17 cellular contexts compared by ENCODE assay signal in the genomic region with DNA sequence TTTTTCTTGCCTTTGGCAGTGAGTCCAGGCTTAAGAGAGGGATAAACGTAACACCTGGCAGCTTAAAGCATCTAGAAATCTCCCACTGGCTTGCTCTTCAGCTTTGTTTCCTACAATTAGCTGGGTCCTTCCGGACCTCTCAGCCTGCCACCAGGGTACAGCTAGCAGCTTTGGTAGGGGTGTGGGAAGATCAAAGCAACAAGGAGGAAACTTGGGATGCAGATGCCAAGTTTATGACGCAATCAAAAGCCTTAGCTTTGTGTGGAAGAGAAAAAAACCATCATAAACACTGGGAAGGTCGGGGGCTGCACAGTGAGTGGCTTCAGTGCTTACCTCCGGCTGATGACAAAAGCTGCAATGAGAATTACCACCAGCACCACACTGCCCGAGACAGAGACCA.
"Had no signal": no experiment of that assay in that cellular context is flagged by ENCODE, and none has a peak within 500 bp of the region (broad histone marks: within the 10 kb centered on the region; RNA-seq: fewer than 3 reads in every experiment).

No MANE protein-coding gene starts in this region.

- H3K4me1 Mint-ChIP-seq: stimulated activated effector memory CD8-positive, alpha-beta T cell treated with anti-CD3 and anti-CD28 coated beads, Interleukin-12 subunit alpha, Interleukin-12 subunit beta, amount 100 ng/mL, for 72 hours had no signal

- ATAC-seq: gastrocnemius medialis; left lobe of liver; natural killer cell; stimulated activated effector memory CD8-positive, alpha-beta T cell treated with anti-CD3 and anti-CD28 coated beads, Interleukin-12 subunit alpha, Interleukin-12 subunit beta, amount 100 ng/mL, for 72 hours had no signal

- H3K9me3 Mint-ChIP-seq: activated CD4-positive, alpha-beta T cell treated with anti-CD3 and anti-CD28 coated beads, Interleukin-2, amount 10 ng/mL, durations not matched to agents 7 days and 5 days; natural killer cell; stimulated activated effector memory CD8-positive, alpha-beta T cell treated with anti-CD3 and anti-CD28 coated beads, Interleukin-12 subunit alpha, Interleukin-12 subunit beta, amount 100 ng/mL, for 72 hours had no signal

- H3K9me3 ChIP-seq: ascending aorta, esophagus squamous epithelium, gastrocnemius medialis, heart right ventricle, thyroid gland had no signal

- H3K27ac Mint-ChIP-seq: activated CD4-positive, alpha-beta T cell treated with anti-CD3 and anti-CD28 coated beads, Interleukin-2, amount 10 ng/mL, durations not matched to agents 7 days and 5 days; activated naive CD8-positive, alpha-beta T cell; natural killer cell; progenitor cell of endocrine pancreas; stimulated activated effector memory CD8-positive, alpha-beta T cell treated with anti-CD3 and anti-CD28 coated beads, Interleukin-12 subunit alpha, Interleukin-12 subunit beta, amount 100 ng/mL, for 72 hours had no signal

- H3K4me3 Mint-ChIP-seq: activated CD4-positive, alpha-beta T cell treated with anti-CD3 and anti-CD28 coated beads, Interleukin-2, amount 10 ng/mL, durations not matched to agents 7 days and 5 days; activated naive CD8-positive, alpha-beta T cell; natural killer cell; stimulated activated effector memory CD8-positive, alpha-beta T cell treated with anti-CD3 and anti-CD28 coated beads, Interleukin-12 subunit alpha, Interleukin-12 subunit beta, amount 100 ng/mL, for 72 hours had no signal

- H3K36me3 ChIP-seq: esophagus squamous epithelium, gastrocnemius medialis, thyroid gland had no signal

- H3K36me3 Mint-ChIP-seq: stimulated activated effector memory CD8-positive, alpha-beta T cell treated with anti-CD3 and anti-CD28 coated beads, Interleukin-12 subunit alpha, Interleukin-12 subunit beta, amount 100 ng/mL, for 72 hours had no signal

- DNase-seq: activated CD4-positive, alpha-beta T cell treated with anti-CD3 and anti-CD28 coated beads, Interleukin-2, amount 10 ng/mL, durations not matched to agents 7 days and 5 days; activated CD4-positive, CD25-positive, alpha-beta regulatory T cell; activated effector memory CD4-positive, alpha-beta T cell treated with Interleukin-2 at 50 U/mL for 16 hours; dorsolateral prefrontal cortex; esophagus squamous epithelium; gastrocnemius medialis; heart right ventricle; natural killer cell; occipital lobe; right cardiac atrium; T-helper 2 cell; thyroid gland had no signal

- H3K27me3 ChIP-seq: ascending aorta, dorsolateral prefrontal cortex, esophagus squamous epithelium, gastrocnemius medialis, heart right ventricle, thyroid gland had no signal

- H3K27ac ChIP-seq: ascending aorta, esophagus squamous epithelium, gastrocnemius medialis, heart right ventricle, thyroid gland had no signal

- H3K4me3 ChIP-seq: ascending aorta, dorsolateral prefrontal cortex, esophagus squamous epithelium, gastrocnemius medialis, heart right ventricle, thyroid gland had no signal

- H3K4me1 ChIP-seq: ascending aorta, esophagus squamous epithelium, gastrocnemius medialis, thyroid gland had no signal
